In genomic region chr1:68378296-68379084, GRCh38 we compare ENCODE assay signal across 18 cellular contexts.
DNase-seq lines count a peak whose midpoint lies in the region; ATAC-seq, FAIRE-seq and TF ChIP-seq lines count a peak whose summit lies in the region.
"Had no signal": no experiment of that assay in that cellular context is flagged by ENCODE, and none has a peak within 500 bp of the region (broad histone marks: within the 10 kb centered on the region; RNA-seq: fewer than 3 reads in every experiment).

No MANE protein-coding gene starts in this region.

- H3K27me3 ChIP-seq in IMR-90 (ENCODE audit: control insufficient read depth, insufficient read depth, low read length) (no peaks in the 10 kb centered on the region), astrocyte (ENCODE audit: insufficient read depth, low read length) (no peaks in the 10 kb centered on the region)
- H3K27me3 ChIP-seq: colonic mucosa had no signal

- no peaks in the 10 kb centered on the region for H3K79me1 ChIP-seq in IMR-90 (ENCODE audit: low read depth in 1 of 2, low read length in 2 of 2)

- peaks cover 14% of the 10 kb centered on the region for H3K4me1 ChIP-seq in IMR-90 (ENCODE audit: control insufficient read depth, insufficient read depth, low read length)
- H3K4me1 ChIP-seq in astrocyte (ENCODE audit: insufficient read depth, low read length) = peaks cover 20% of the 10 kb centered on the region
- H3K4me1 ChIP-seq: colonic mucosa had no signal

- no peak for TF ChIP-seq POLR2A in IMR-90 (IDR thresholded peaks at IDR 0.05; ENCODE audit: low read depth, low read length)

- WGBS in IMR-90 (ENCODE audit: extremely low coverage in 2 of 2, insufficient read length in 1 of 2), 2 experiments = 17% methylated on average over 1 of the region's 2 CpGs; no CpG with 5 or more reads in 1 of the 2 experiments

- H3K27ac Mint-ChIP-seq in astrocyte (ENCODE audit: unreplicated experiment) = peak overlapping the region; percentile 60
- no peak overlapping the region for H3K27ac Mint-ChIP-seq in activated CD4-positive, alpha-beta T cell treated with anti-CD3 and anti-CD28 coated beads, Interleukin-2, amount 10 ng/mL, durations not matched to agents 7 days and 5 days
- H3K27ac Mint-ChIP-seq: activated T-cell treated with anti-CD3 and anti-CD28 coated beads, Interleukin-2, amount 50 U/mL, for 24 hours; immature natural killer cell; stimulated activated naive CD8-positive, alpha-beta T cell treated with anti-CD3 and anti-CD28 coated beads, Interleukin-15, Interleukin-2, amounts not matched to agents 100 ng/mL and 50 ng/mL, for 24 hours had no signal

- intact Hi-C loops in IMR-90 (cut with micrococcal nuclease) = no loop called here

- DNase-seq in ACHN (peak; percentile 20), IMR-90 (peak; percentile 71), astrocyte (ENCODE audit: low read depth) (peak; percentile 42), glomerular visceral epithelial cell (ENCODE audit: extremely low spot score) (peak; percentile 20), NCI-H524 treated with DMSO at 0.1 percent for 48 hours (lab: John Stamatoyannopoulos, UW) (no peak), NCI-H2227 (lab: John Stamatoyannopoulos, UW; ENCODE audit: unreplicated experiment) (no peak)
- DNase-seq in activated CD4-positive, alpha-beta T cell treated with anti-CD3 and anti-CD28 coated beads, Interleukin-2, amount 10 ng/mL, durations not matched to agents 7 days and 5 days = no peak
- no peak for DNase-seq in activated naive CD4-positive, alpha-beta T cell treated with Interleukin-2 at 50 U/mL for 16 hours
- DNase-seq: activated CD4-positive, alpha-beta T cell treated with anti-CD3 and anti-CD28 coated beads for 48 hours; activated T-cell treated with anti-CD3 and anti-CD28 coated beads, Interleukin-2, amount 50 U/mL, for 24 hours; colonic mucosa; DMS 273 treated with DMSO at 0.1 percent for 48 hours; immature natural killer cell; NCI-H187; occipital lobe had no signal

- H3K4me3 Mint-ChIP-seq in astrocyte (ENCODE audit: unreplicated experiment) = no peak overlapping the region
- no peak overlapping the region for H3K4me3 Mint-ChIP-seq in activated CD4-positive, alpha-beta T cell treated with anti-CD3 and anti-CD28 coated beads, Interleukin-2, amount 10 ng/mL, durations not matched to agents 7 days and 5 days
- H3K4me3 Mint-ChIP-seq: activated T-cell treated with anti-CD3 and anti-CD28 coated beads, Interleukin-2, amount 50 U/mL, for 24 hours; immature natural killer cell; stimulated activated naive CD8-positive, alpha-beta T cell treated with anti-CD3 and anti-CD28 coated beads, Interleukin-15, Interleukin-2, amounts not matched to agents 100 ng/mL and 50 ng/mL, for 24 hours had no signal

- H2AFZ ChIP-seq in IMR-90 (replicated peaks; ENCODE audit: low read length, poor library complexity) (no peak overlapping the region), astrocyte (ENCODE audit: low read depth, low read length) (no peak overlapping the region)

- H3K4me2 ChIP-seq in IMR-90 (ENCODE audit: low read depth, low read length) (peak overlapping the region; percentile 26; the same call in 1 of the 2 replicates), astrocyte (ENCODE audit: low read length) (peak overlapping the region; percentile 17)

- H3K9ac ChIP-seq in IMR-90 (ENCODE audit: low read depth, low read length) (no peak overlapping the region), astrocyte (ENCODE audit: low read length) (no peak overlapping the region)

- CTCF ChIA-PET in IMR-90 (lab: Yijun Ruan, JAX) = interaction anchor here (1.6 kb wide), 1 partner anchor 258 kb away, joined by 6 read pairs; no protein-coding TSS in a partner anchor
- CTCF ChIA-PET in activated CD4-positive, alpha-beta T cell treated with anti-CD3 and anti-CD28 coated beads, Interleukin-2, amount 10 ng/mL, durations not matched to agents 7 days and 5 days (lab: Charles Lee) = no interaction called here

- TF ChIP-seq CTCF in IMR-90 (conservative IDR thresholded peaks at IDR 0.05; ENCODE audit: low read depth, low read length) = no peak
- no peak for TF ChIP-seq CTCF in astrocyte (IDR thresholded peaks at IDR 0.05; ENCODE audit: insufficient read depth, low read depth, low read length)

- in situ Hi-C loops in ACHN (cut with HindIII; ENCODE audit: low pct_ligation_motif_present, low pct_unique_long_range_greater_than_20kb, low sequenced_read_pairs) (no loop called here), IMR-90 (cut with MboI; ENCODE audit: low sequenced_read_pairs) (no loop called here)

- H2BK15ac ChIP-seq in IMR-90 (ENCODE audit: low read depth, low read length) = peak overlapping the region; percentile 47; the same call in 2 of the 3 replicates

- no peaks in the 10 kb centered on the region for H3K9me3 Mint-ChIP-seq in astrocyte (ENCODE audit: unreplicated experiment)
- H3K9me3 Mint-ChIP-seq in activated CD4-positive, alpha-beta T cell treated with anti-CD3 and anti-CD28 coated beads, Interleukin-2, amount 10 ng/mL, durations not matched to agents 7 days and 5 days = no peaks in the 10 kb centered on the region
- H3K9me3 Mint-ChIP-seq: activated T-cell treated with anti-CD3 and anti-CD28 coated beads, Interleukin-2, amount 50 U/mL, for 24 hours; stimulated activated naive CD8-positive, alpha-beta T cell treated with anti-CD3 and anti-CD28 coated beads, Interleukin-15, Interleukin-2, amounts not matched to agents 100 ng/mL and 50 ng/mL, for 24 hours had no signal

- no peaks in the 10 kb centered on the region for H3K36me3 Mint-ChIP-seq in astrocyte (ENCODE audit: low read depth, unreplicated experiment)
- H3K36me3 Mint-ChIP-seq in activated CD4-positive, alpha-beta T cell treated with anti-CD3 and anti-CD28 coated beads, Interleukin-2, amount 10 ng/mL, durations not matched to agents 7 days and 5 days (ENCODE audit: low read depth) = no peaks in the 10 kb centered on the region

- no peak overlapping the region for H4K91ac ChIP-seq in IMR-90 (ENCODE audit: insufficient read depth, low read depth, low read length)

- H3K27me3 Mint-ChIP-seq in astrocyte (ENCODE audit: low read depth, unreplicated experiment) = no peaks in the 10 kb centered on the region
- H3K27me3 Mint-ChIP-seq in activated CD4-positive, alpha-beta T cell treated with anti-CD3 and anti-CD28 coated beads, Interleukin-2, amount 10 ng/mL, durations not matched to agents 7 days and 5 days = no peaks in the 10 kb centered on the region
- H3K27me3 Mint-ChIP-seq: activated T-cell treated with anti-CD3 and anti-CD28 coated beads, Interleukin-2, amount 50 U/mL, for 24 hours; stimulated activated naive CD8-positive, alpha-beta T cell treated with anti-CD3 and anti-CD28 coated beads, Interleukin-15, Interleukin-2, amounts not matched to agents 100 ng/mL and 50 ng/mL, for 24 hours had no signal

- H4K8ac ChIP-seq in IMR-90 (ENCODE audit: low read depth in 2 of 2, low read length in 2 of 2) = peak overlapping the region in 1 of 2 experiments; percentile 26; a peak in 1 of 4 replicates

- POLR2A ChIA-PET in IMR-90 (lab: Charles Lee; ENCODE audit: unreplicated experiment) = no interaction called here
- POLR2A ChIA-PET in activated CD4-positive, alpha-beta T cell treated with anti-CD3 and anti-CD28 coated beads, Interleukin-2, amount 10 ng/mL, durations not matched to agents 7 days and 5 days (lab: Charles Lee) = no interaction called here

- H2BK120ac ChIP-seq in IMR-90 (ENCODE audit: low read depth, low read length) = peak overlapping the region; percentile 74

- no peaks in the 10 kb centered on the region for H3K79me2 ChIP-seq in astrocyte (ENCODE audit: insufficient read depth, low read length)

- H4K20me1 ChIP-seq in IMR-90 (ENCODE audit: insufficient read depth, low read length) (no peaks in the 10 kb centered on the region), astrocyte (ENCODE audit: insufficient read depth, low read length) (no peaks in the 10 kb centered on the region)

- H2BK20ac ChIP-seq in IMR-90 (ENCODE audit: low read depth, low read length) = peak overlapping the region; percentile 64; the same call in 1 of the 2 replicates

- peak; percentile 79 for ATAC-seq in IMR-90 (ENCODE audit: low read depth)

- H3K23ac ChIP-seq in IMR-90 (ENCODE audit: low read depth, low read length) = peak overlapping the region; percentile 35; the same call in 1 of the 2 replicates

- H2AK5ac ChIP-seq in IMR-90 (ENCODE audit: low read depth, low read length) = no peak overlapping the region

- H3K27ac ChIP-seq in IMR-90 (ENCODE audit: insufficient read depth, low read length) (no peak overlapping the region), astrocyte (ENCODE audit: low read depth, low read length) (no peak overlapping the region)
- H3K27ac ChIP-seq: colonic mucosa had no signal

- peak overlapping the region; percentile 40 for H2BK5ac ChIP-seq in IMR-90 (ENCODE audit: low read depth, low read length, poor library complexity, severe bottlenecking)

- no peak overlapping the region for H3K4me3 ChIP-seq in IMR-90 (ENCODE audit: insufficient read depth, low read depth, low read length)
- no peak overlapping the region for H3K4me3 ChIP-seq in astrocyte (ENCODE audit: insufficient read depth, low read depth, low read length)
- H3K4me3 ChIP-seq: colonic mucosa, skin epidermis had no signal

- no peak overlapping the region for H2AK9ac ChIP-seq in IMR-90 (replicated peaks; ENCODE audit: low read depth, low read length, poor library complexity)

- no peak overlapping the region; the same call in 1 of the 2 replicates for H3K18ac ChIP-seq in IMR-90 (ENCODE audit: low read depth, low read length)

- dilution Hi-C loops in IMR-90 (cut with HindIII; ENCODE audit: low sequenced_read_pairs, unreplicated experiment) = no loop called here

- TF ChIP-seq RAD21 in IMR-90 (IDR thresholded peaks at IDR 0.05; ENCODE audit: low read length) = no peak

- H4K5ac ChIP-seq in IMR-90 (ENCODE audit: low read depth, low read length) = no peak overlapping the region; the same call in 1 of the 2 replicates

- H3K9me1 ChIP-seq in IMR-90 (ENCODE audit: insufficient read depth, low read length) = 0 out of 2 replicates have a peak, but pooled peaks cover 2% of the 10 kb centered on the region

- no peaks in the 10 kb centered on the region for H3K9me3 ChIP-seq in IMR-90 (ENCODE audit: control insufficient read depth, insufficient read depth, low read length)
- H3K9me3 ChIP-seq in astrocyte (ENCODE audit: insufficient read depth, low read depth, low read length) = no peaks in the 10 kb centered on the region
- H3K9me3 ChIP-seq: colonic mucosa had no signal

- H3K4ac ChIP-seq in IMR-90 (ENCODE audit: low read depth, low read length) = peak overlapping the region; percentile 43; the same call in 1 of the 2 replicates

- peak; percentile 90 for FAIRE-seq in astrocyte (lab: Jason Lieb, UNC)
- FAIRE-seq: frontal cortex had no signal

- H3K36me3 ChIP-seq in IMR-90 (ENCODE audit: control insufficient read depth, insufficient read depth, low read length) (no peaks in the 10 kb centered on the region), astrocyte (ENCODE audit: insufficient read depth, low read length) (no peaks in the 10 kb centered on the region)
- H3K36me3 ChIP-seq: colonic mucosa had no signal

- H3K14ac ChIP-seq in IMR-90 (replicated peaks; ENCODE audit: low read depth, low read length) = peak overlapping the region; percentile 71; the same call in 1 of the 2 replicates

- H3K4me1 Mint-ChIP-seq in astrocyte (ENCODE audit: low read depth, unreplicated experiment) = peaks cover 20% of the 10 kb centered on the region
- no peaks in the 10 kb centered on the region for H3K4me1 Mint-ChIP-seq in activated CD4-positive, alpha-beta T cell treated with anti-CD3 and anti-CD28 coated beads, Interleukin-2, amount 10 ng/mL, durations not matched to agents 7 days and 5 days
- H3K4me1 Mint-ChIP-seq: immature natural killer cell had no signal

- no peak overlapping the region for H3K56ac ChIP-seq in IMR-90 (ENCODE audit: extremely low read depth, insufficient read depth, low read length)

- no TSS peak for BruUV-seq in IMR-90 (replicated peaks; lab: Mats Ljungman, UMichigan)

Comparison
In these comparisons a context has a peak if more than half of its experiments do, and no peak if none do; other contexts are left out.
1. DNase-seq: peak in ACHN (single experiment), IMR-90 (single experiment), astrocyte (single experiment) and glomerular visceral epithelial cell (single experiment); none in NCI-H524 treated with DMSO at 0.1 percent for 48 hours (single experiment), NCI-H2227 (single experiment), activated CD4-positive, alpha-beta T cell treated with anti-CD3 and anti-CD28 coated beads, Interleukin-2, amount 10 ng/mL, durations not matched to agents 7 days and 5 days (single experiment) and activated naive CD4-positive, alpha-beta T cell treated with Interleukin-2 at 50 U/mL for 16 hours (single experiment).